In the genomic region with DNA sequence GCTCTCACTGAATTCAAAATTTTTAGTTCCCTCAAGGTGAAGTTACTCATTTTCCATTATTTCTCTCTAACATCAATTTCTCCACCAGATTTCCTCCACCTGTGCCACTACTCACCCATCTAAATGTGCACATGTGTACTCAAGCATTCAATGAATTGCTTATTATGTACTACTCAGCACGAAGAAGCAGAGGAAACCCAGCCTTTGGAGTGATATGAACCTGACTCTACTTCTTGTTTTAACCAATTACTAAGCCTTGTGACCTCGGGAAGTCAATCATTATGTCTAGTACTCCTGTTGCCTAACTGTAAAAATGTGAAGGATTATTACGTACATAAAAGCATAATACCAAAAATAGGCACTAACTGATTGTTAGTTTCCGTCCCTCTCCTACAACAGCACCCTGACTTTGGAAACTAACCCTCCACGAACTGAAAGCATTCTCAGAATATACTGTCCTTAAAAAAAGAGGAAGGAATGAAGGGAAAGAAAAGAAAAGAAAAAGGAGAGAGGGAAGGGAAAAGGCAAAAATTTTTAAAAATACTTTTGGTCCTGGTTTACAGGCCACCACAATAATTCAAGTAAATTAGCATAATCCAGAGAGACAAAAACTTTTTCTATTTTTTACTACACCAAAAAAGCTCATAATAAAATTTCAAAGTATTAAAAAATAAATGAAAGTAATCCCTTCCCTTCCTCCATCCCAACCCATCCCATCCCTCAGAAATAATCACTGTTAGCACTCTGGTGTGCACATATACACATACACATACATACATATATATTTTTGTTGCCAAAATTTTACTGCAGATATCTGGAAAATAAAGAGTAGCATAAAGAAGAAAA, we compare ENCODE assay signal across 13 cellular contexts. TPM values are rescaled to one million over a fixed set of nuclear protein-coding genes. Genes with fewer than 3 reads are reported as not detected.
DNase-seq lines count a peak whose midpoint lies in the region; ATAC-seq and TF ChIP-seq lines count a peak whose summit lies in the region.
"Had no signal": no experiment of that assay in that cellular context is flagged by ENCODE, and none has a peak within 500 bp of the region (broad histone marks: within the 10 kb centered on the region; RNA-seq: fewer than 3 reads in every experiment).

No MANE protein-coding gene starts in this region.

- POLR2A ChIA-PET in CD4-positive, alpha-beta memory T cell (lab: Charles Lee; ENCODE audit: partially characterized antibody), result interaction anchor here (1.2 kb wide), 1 partner anchor 53 kb away, joined by 5 read pairs; the partner anchor contains the start of gene KANSL1
- POLR2A ChIA-PET in activated B cell treated with CpG ODN at 0.5 μM for 24 hours (lab: Charles Lee), result no interaction called here

- CTCF ChIA-PET in CD4-positive, alpha-beta memory T cell (lab: Charles Lee; ENCODE audit: partially characterized antibody), result interaction anchor here (1.2 kb wide), 1 partner anchor 74 kb away, joined by 3 read pairs; no protein-coding TSS in a partner anchor
- CTCF ChIA-PET in activated B cell treated with CpG ODN at 0.5 μM for 24 hours (lab: Charles Lee), result no interaction called here

- H3K4me3 ChIP-seq in CD4-positive, alpha-beta memory T cell (ENCODE audit: low read length in 2 of 2), result no peak overlapping the region
- H3K4me3 ChIP-seq in Karpas-422 (ENCODE audit: low read length) (peak overlapping the region; percentile 7), tibial nerve (no peak overlapping the region)
- no peak overlapping the region for H3K4me3 ChIP-seq in effector memory CD4-positive, alpha-beta T cell (ENCODE audit: insufficient read depth, low read depth, low read length, poor library complexity, severe bottlenecking)

- H3K27me3 Mint-ChIP-seq in CD4-positive, alpha-beta memory T cell, result no peaks in the 10 kb centered on the region
- no peaks in the 10 kb centered on the region for H3K27me3 Mint-ChIP-seq in activated B cell treated with CpG ODN at 0.5 μM for 24 hours
- H3K27me3 Mint-ChIP-seq in memory B cell, result no peaks in the 10 kb centered on the region

- H3K9me3 Mint-ChIP-seq in CD4-positive, alpha-beta memory T cell, result no peaks in the 10 kb centered on the region
- H3K9me3 Mint-ChIP-seq in activated B cell treated with CpG ODN at 0.5 μM for 24 hours (no peaks in the 10 kb centered on the region), memory B cell (no peaks in the 10 kb centered on the region)

- H3K9ac ChIP-seq in Karpas-422 (ENCODE audit: low read length), result peak overlapping the region; percentile 1

- no peak for DNase-seq in CD4-positive, alpha-beta memory T cell
- peak; percentile 73 for DNase-seq in Karpas-422
- no peak for DNase-seq in activated B cell treated with CpG ODN at 0.5 μM for 24 hours
- DNase-seq in memory B cell (ENCODE audit: low spot score in 2 of 2), result no peak
- DNase-seq in tibial nerve (ENCODE audit: low spot score in 2 of 2), result no peak
- DNase-seq in NCI-H526 (lab: John Stamatoyannopoulos, UW), result no peak
- DNase-seq in effector memory CD4-positive, alpha-beta T cell, result no peak
- DNase-seq: activated CD8-positive, alpha-beta T cell treated with anti-CD3 and anti-CD28 coated beads, Interleukin-2, amount 10 ng/mL, durations not matched to agents 7 days and 5 days; anterior cingulate cortex; Caco-2; NCI-H510A had no signal

- intact Hi-C loops in CD4-positive, alpha-beta memory T cell (cut with micrococcal nuclease), result loop anchor here (1.0 to 5.0 kb wide), 4 partner anchors 8 to 57 kb away; no protein-coding TSS in a partner anchor
- intact Hi-C loops in activated B cell treated with CpG ODN at 0.5 μM for 24 hours (cut with micrococcal nuclease), result loop anchor here (2.0 to 10.0 kb wide), 3 partner anchors 15 to 783 kb away; partner anchors contain the start of gene GOSR2

- peak overlapping the region in 7 of 8 donors; percentile 6 to 70 (median 34) for H3K4me3 Mint-ChIP-seq in CD4-positive, alpha-beta memory T cell
- peak overlapping the region; percentile 7 for H3K4me3 Mint-ChIP-seq in activated B cell treated with CpG ODN at 0.5 μM for 24 hours
- H3K4me3 Mint-ChIP-seq in memory B cell, result peak overlapping the region; percentile 27
- H3K4me3 Mint-ChIP-seq: activated CD8-positive, alpha-beta T cell treated with anti-CD3 and anti-CD28 coated beads, Interleukin-2, amount 10 ng/mL, durations not matched to agents 7 days and 5 days had no signal

- peaks cover 0 to 11% of the 10 kb centered on the region in 2 donors for H3K36me3 Mint-ChIP-seq in CD4-positive, alpha-beta memory T cell
- H3K36me3 Mint-ChIP-seq in activated B cell treated with CpG ODN at 0.5 μM for 24 hours (ENCODE audit: low read depth) (peaks cover 5% of the 10 kb centered on the region), memory B cell (peaks cover 2% of the 10 kb centered on the region)

- no peaks in the 10 kb centered on the region; the same call in 1 of the 2 replicates for H4K20me1 ChIP-seq in Karpas-422 (ENCODE audit: insufficient read depth, low read depth, low read length)

- no peak overlapping the region for H3K27ac ChIP-seq in CD4-positive, alpha-beta memory T cell (ENCODE audit: low read depth, low read length)
- peak overlapping the region; percentile 86 for H3K27ac ChIP-seq in Karpas-422 (ENCODE audit: low read length)
- no peak overlapping the region for H3K27ac ChIP-seq in tibial nerve
- H3K27ac ChIP-seq in effector memory CD4-positive, alpha-beta T cell (ENCODE audit: insufficient read depth, low read length, poor library complexity, severe bottlenecking), result no peak overlapping the region

- H3K4me1 ChIP-seq in CD4-positive, alpha-beta memory T cell (ENCODE audit: insufficient read depth, low read length), result peaks cover 95% of the 10 kb centered on the region
- H3K4me1 ChIP-seq in Karpas-422 (ENCODE audit: low read length) (peaks cover 93% of the 10 kb centered on the region), tibial nerve (peaks cover 0 to 94% (median 63%) of the 10 kb centered on the region in 4 donors)
- peaks cover 57% of the 10 kb centered on the region for H3K4me1 ChIP-seq in effector memory CD4-positive, alpha-beta T cell (ENCODE audit: control insufficient read depth, insufficient read depth, low read length, poor library complexity, severe bottlenecking)

- no peaks in the 10 kb centered on the region for H3K9me3 ChIP-seq in CD4-positive, alpha-beta memory T cell (ENCODE audit: control insufficient read depth in 1 of 2, low read length in 2 of 2)
- H3K9me3 ChIP-seq in Karpas-422 (ENCODE audit: low read length) (no peaks in the 10 kb centered on the region), tibial nerve (no peaks in the 10 kb centered on the region)
- no peaks in the 10 kb centered on the region for H3K9me3 ChIP-seq in effector memory CD4-positive, alpha-beta T cell (ENCODE audit: control insufficient read depth, low read length)
- H3K9me3 ChIP-seq: Caco-2 had no signal

- H3K27me3 ChIP-seq in CD4-positive, alpha-beta memory T cell (ENCODE audit: insufficient read depth, low read length), result no peaks in the 10 kb centered on the region
- no peaks in the 10 kb centered on the region for H3K27me3 ChIP-seq in Karpas-422 (ENCODE audit: low read length)
- H3K27me3 ChIP-seq in tibial nerve, result no peaks in the 10 kb centered on the region
- H3K27me3 ChIP-seq in effector memory CD4-positive, alpha-beta T cell (replicated peaks; ENCODE audit: control insufficient read depth, insufficient read depth, low read length, poor library complexity, severe bottlenecking), result no peaks in the 10 kb centered on the region

- no peak for TF ChIP-seq EP300 in tibial nerve (IDR thresholded peaks at IDR 0.05)

- TF ChIP-seq CTCF in activated B cell treated with CpG ODN at 0.5 μM for 24 hours (IDR thresholded peaks at IDR 0.05) (no peak), tibial nerve (IDR thresholded peaks at IDR 0.05) (no peak)

- H3K4me2 ChIP-seq in Karpas-422 (ENCODE audit: low read depth, low read length, poor library complexity, severe bottlenecking), result peak overlapping the region; percentile 57

- ATAC-seq in activated B cell treated with CpG ODN at 0.5 μM for 24 hours (ENCODE audit: low read depth) (peak; percentile 47), memory B cell (ENCODE audit: low read depth) (no peak), GM21786 (IDR thresholded peaks at IDR 0.05; ENCODE audit: unreplicated experiment) (no peak)
- ATAC-seq: activated CD8-positive, alpha-beta T cell treated with anti-CD3 and anti-CD28 coated beads, Interleukin-2, amount 10 ng/mL, durations not matched to agents 7 days and 5 days; sciatic nerve had no signal

- H3K79me2 ChIP-seq in Karpas-422 (ENCODE audit: low read length), result peaks cover 97% of the 10 kb centered on the region

- H3K9me2 ChIP-seq in Karpas-422 (replicated peaks; ENCODE audit: insufficient read depth, low read length), result no peaks in the 10 kb centered on the region

- peaks cover 75 to 98% (median 88%) of the 10 kb centered on the region in 4 donors for H3K4me1 Mint-ChIP-seq in CD4-positive, alpha-beta memory T cell
- H3K4me1 Mint-ChIP-seq in activated B cell treated with CpG ODN at 0.5 μM for 24 hours (peaks cover 93% of the 10 kb centered on the region), memory B cell (peaks cover 68% of the 10 kb centered on the region)

- H3K36me3 ChIP-seq in CD4-positive, alpha-beta memory T cell (ENCODE audit: insufficient read depth, low read length), result no peaks in the 10 kb centered on the region
- H3K36me3 ChIP-seq in Karpas-422 (ENCODE audit: insufficient read depth, low read length), result no peaks in the 10 kb centered on the region
- H3K36me3 ChIP-seq in tibial nerve, result no peaks in the 10 kb centered on the region
- no peaks in the 10 kb centered on the region for H3K36me3 ChIP-seq in effector memory CD4-positive, alpha-beta T cell (ENCODE audit: control insufficient read depth, insufficient read depth, low read length)

- peak overlapping the region in 6 of 7 donors; percentile 50 to 73 (median 56) for H3K27ac Mint-ChIP-seq in CD4-positive, alpha-beta memory T cell
- H3K27ac Mint-ChIP-seq in activated B cell treated with CpG ODN at 0.5 μM for 24 hours, result peak overlapping the region; percentile 47
- H3K27ac Mint-ChIP-seq in memory B cell, result peak overlapping the region; percentile 60
- H3K27ac Mint-ChIP-seq: activated CD8-positive, alpha-beta T cell treated with anti-CD3 and anti-CD28 coated beads, Interleukin-2, amount 10 ng/mL, durations not matched to agents 7 days and 5 days had no signal

- no peak for TF ChIP-seq POLR2A in tibial nerve (IDR thresholded peaks at IDR 0.05)

- H2AFZ ChIP-seq in Karpas-422 (ENCODE audit: low read length), result no peak overlapping the region

- 55 to 59% methylated on average over 5 of the region's 5 CpGs for WGBS in tibial nerve, 2 donors

RNA-seq across cellular contexts. Expression of gene KANSL1, which starts 53.6 kb away (rescaled TPM):
- 100 to 1,000 TPM; 190 to 206 TPM for total RNA-seq in CD4-positive, alpha-beta memory T cell
- polyA plus RNA-seq in CD4-positive, alpha-beta memory T cell, result 10 to 100 TPM in 1 of 2 donors, 1 to 10 TPM in 1; 6.7 to 24.3 TPM
- 127 and 153 TPM in 2 replicates for total RNA-seq in Karpas-422 (2014; rRNA removed; shearing (Covaris generic); ENCODE audit: low replicate concordance)
- total RNA-seq in activated B cell treated with CpG ODN at 0.5 μM for 24 hours (127 and 152 TPM in 2 replicates), tibial nerve (100 to 1,000 TPM in 2 of 4 donors, 10 to 100 TPM in 2; 91.3 to 120 (median 105) TPM)
